Comparison of ENCODE assay signal across 18 cellular contexts in the genomic region with DNA sequence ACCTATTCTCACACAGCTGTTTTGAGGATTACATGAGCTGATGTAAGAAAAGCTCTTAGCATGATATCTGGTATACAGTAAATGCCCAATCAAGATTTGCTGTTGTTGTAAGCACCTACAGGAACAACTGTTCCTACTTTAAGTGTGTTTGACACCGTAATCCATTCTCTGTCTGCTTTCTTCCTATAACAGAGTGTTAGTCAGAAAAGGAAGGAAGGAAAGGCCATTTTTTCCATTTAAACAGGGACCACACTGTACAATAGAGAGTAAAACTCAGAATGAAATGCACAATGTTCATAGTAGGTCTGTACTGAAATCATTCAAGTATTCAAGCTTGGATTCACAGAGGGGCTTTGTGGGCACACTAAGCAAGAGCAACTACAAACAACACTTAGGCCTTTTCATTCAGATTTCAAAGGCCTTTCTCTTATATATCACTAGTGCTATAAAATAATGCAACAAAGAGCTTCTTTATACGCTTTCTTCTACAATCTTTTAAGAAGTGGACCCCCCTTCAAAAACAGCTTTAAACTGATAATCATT.
"Had no signal": no experiment of that assay in that cellular context is flagged by ENCODE, and none has a peak within 500 bp of the region (broad histone marks: within the 10 kb centered on the region; RNA-seq: fewer than 3 reads in every experiment).

No MANE protein-coding gene starts in this region.

- H3K27me3 ChIP-seq: adrenal gland, gastroesophageal sphincter, heart right ventricle, neural progenitor cell, sigmoid colon had no signal

- H3K27me3 Mint-ChIP-seq: activated CD4-positive, alpha-beta memory T cell treated with anti-CD3 and anti-CD28 coated beads, Interleukin-2, amount 10 ng/mL, durations not matched to agents 7 days and 5 days; activated naive CD4-positive, alpha-beta T cell treated with anti-CD3 and anti-CD28 coated beads, Interleukin-2, amount 10 ng/mL, durations not matched to agents 7 days and 5 days had no signal

- ATAC-seq: gastroesophageal sphincter; heart right ventricle; left colon; lower lobe of right lung; stimulated activated effector memory CD8-positive, alpha-beta T cell treated with anti-CD3 and anti-CD28 coated beads, Interleukin-12 subunit alpha, Interleukin-12 subunit beta, amount 100 ng/mL, for 72 hours; WTC11 had no signal

- H3K27ac Mint-ChIP-seq: activated CD4-positive, alpha-beta memory T cell treated with anti-CD3 and anti-CD28 coated beads, Interleukin-2, amount 10 ng/mL, durations not matched to agents 7 days and 5 days; activated naive CD4-positive, alpha-beta T cell treated with anti-CD3 and anti-CD28 coated beads, Interleukin-2, amount 10 ng/mL, durations not matched to agents 7 days and 5 days; neural progenitor cell; stimulated activated effector memory CD8-positive, alpha-beta T cell treated with anti-CD3 and anti-CD28 coated beads, Interleukin-12 subunit alpha, Interleukin-12 subunit beta, amount 100 ng/mL, for 72 hours; WTC11 had no signal

- H3K4me3 Mint-ChIP-seq: activated CD4-positive, alpha-beta memory T cell treated with anti-CD3 and anti-CD28 coated beads, Interleukin-2, amount 10 ng/mL, durations not matched to agents 7 days and 5 days; activated naive CD4-positive, alpha-beta T cell treated with anti-CD3 and anti-CD28 coated beads, Interleukin-2, amount 10 ng/mL, durations not matched to agents 7 days and 5 days; neural progenitor cell; stimulated activated effector memory CD8-positive, alpha-beta T cell treated with anti-CD3 and anti-CD28 coated beads, Interleukin-12 subunit alpha, Interleukin-12 subunit beta, amount 100 ng/mL, for 72 hours; WTC11 had no signal

- H3K9me3 Mint-ChIP-seq: activated CD4-positive, alpha-beta memory T cell treated with anti-CD3 and anti-CD28 coated beads, Interleukin-2, amount 10 ng/mL, durations not matched to agents 7 days and 5 days; activated naive CD4-positive, alpha-beta T cell treated with anti-CD3 and anti-CD28 coated beads, Interleukin-2, amount 10 ng/mL, durations not matched to agents 7 days and 5 days; neural progenitor cell; stimulated activated effector memory CD8-positive, alpha-beta T cell treated with anti-CD3 and anti-CD28 coated beads, Interleukin-12 subunit alpha, Interleukin-12 subunit beta, amount 100 ng/mL, for 72 hours; WTC11 had no signal

- H3K4me1 Mint-ChIP-seq: activated naive CD4-positive, alpha-beta T cell treated with anti-CD3 and anti-CD28 coated beads, Interleukin-2, amount 10 ng/mL, durations not matched to agents 7 days and 5 days; neural progenitor cell; stimulated activated effector memory CD8-positive, alpha-beta T cell treated with anti-CD3 and anti-CD28 coated beads, Interleukin-12 subunit alpha, Interleukin-12 subunit beta, amount 100 ng/mL, for 72 hours; WTC11 had no signal

- DNase-seq: activated CD4-positive, alpha-beta memory T cell treated with anti-CD3 and anti-CD28 coated beads, Interleukin-2, amount 10 ng/mL, durations not matched to agents 7 days and 5 days; activated CD4-positive, alpha-beta T cell treated with anti-CD3 and anti-CD28 coated beads for 4 hours; activated CD8-positive, alpha-beta memory T cell treated with anti-CD3 and anti-CD28 coated beads, Interleukin-2, amount 50 U/mL, for 4 hours; activated naive CD4-positive, alpha-beta T cell treated with anti-CD3 and anti-CD28 coated beads, Interleukin-2, amount 10 ng/mL, durations not matched to agents 7 days and 5 days; heart right ventricle; left colon; lower lobe of right lung; midbrain; SIG-M5; sigmoid colon; stimulated activated CD4-positive, alpha-beta T cell treated with anti-CD3 and anti-CD28 coated beads, Interleukin-1b, Interleukin-23, amount 100 ng/mL, for 48 hours; T-helper 2 cell; trophoblast cell had no signal

- H3K4me3 ChIP-seq: adrenal gland, gastroesophageal sphincter, heart right ventricle, lower lobe of right lung, neural progenitor cell, sigmoid colon had no signal

- H3K27ac ChIP-seq: adrenal gland, gastroesophageal sphincter, heart right ventricle, lower lobe of right lung, neural progenitor cell, sigmoid colon had no signal
